Comparison of ENCODE assay signal across 1 cellular context in the genomic region with DNA sequence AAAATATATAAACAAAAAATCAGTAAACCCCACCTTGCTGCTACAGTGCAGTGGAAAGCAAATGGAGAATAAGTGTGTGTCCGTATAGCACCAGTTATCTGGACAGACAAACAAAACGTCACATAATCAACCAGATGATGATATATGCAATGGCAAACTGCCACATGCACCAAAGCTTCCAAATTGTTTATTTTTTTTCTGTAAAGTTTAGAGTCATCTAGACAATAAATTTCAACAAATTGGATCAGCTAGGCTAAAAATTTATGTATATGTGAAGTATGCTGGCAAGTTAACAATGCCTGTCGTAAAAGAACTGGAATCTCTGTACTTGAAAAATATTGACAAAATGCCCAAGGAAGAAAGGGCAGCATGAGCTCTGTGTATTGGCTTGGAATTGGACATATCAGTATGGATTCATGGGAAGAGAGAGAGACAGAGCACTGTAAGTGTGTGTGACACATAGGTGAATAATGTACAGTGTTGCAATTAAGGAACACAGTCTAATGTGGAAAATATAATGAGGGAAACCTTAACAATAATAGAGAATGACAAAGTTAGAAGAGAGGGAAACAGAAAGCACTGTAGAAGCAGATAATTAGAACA.
TF ChIP-seq lines count a peak whose summit lies in the region.

No MANE protein-coding gene starts in this region.

TF ChIP-seq in IMR-90, 13 proteins besides CTCF, POLR2A, EP300 and RAD21:
- no peak for TF ChIP-seq MXI1 (IDR thresholded peaks at IDR 0.05; ENCODE audit: borderline replicate concordance, low read depth, low read length)
